Comparison of ENCODE assay signal across 8 cellular contexts in genomic region chr3:186953011-186953487, GRCh38. TPM values are rescaled to one million over a fixed set of nuclear protein-coding genes. Genes with fewer than 3 reads are reported as not detected.
A peak's percentile ranks its signal among the peaks of the same experiment; 100 is the strongest.
DNase-seq lines count a peak whose midpoint lies in the region; ATAC-seq, FAIRE-seq and TF ChIP-seq lines count a peak whose summit lies in the region.

No MANE protein-coding gene starts in this region.

- H3K9me3 Mint-ChIP-seq in natural killer cell, result no peaks in the 10 kb centered on the region

- peaks cover 96 to 97% of the 10 kb centered on the region in 2 donors for H3K4me1 Mint-ChIP-seq in natural killer cell

- no peaks in the 10 kb centered on the region for H3K27me3 ChIP-seq in ascending aorta

- peaks cover 17 to 38% of the 10 kb centered on the region in 2 donors for H3K4me1 ChIP-seq in ascending aorta

- no peaks in the 10 kb centered on the region for H3K9me3 ChIP-seq in ascending aorta

- peak overlapping the region; percentile 59 for H3K4me3 Mint-ChIP-seq in natural killer cell

- H3K36me3 ChIP-seq in ascending aorta, result no peaks in the 10 kb centered on the region

- no peak for TF ChIP-seq CTCF in ascending aorta (IDR thresholded peaks at IDR 0.05)
- TF ChIP-seq CTCF in natural killer cell (IDR thresholded peaks at IDR 0.05), result no peak

- peak overlapping the region; percentile 76 to 78 for H3K27ac Mint-ChIP-seq in natural killer cell

- intact Hi-C loops in ascending aorta (cut with DNase I), result no loop called here
- intact Hi-C loops in natural killer cell (cut with micrococcal nuclease), result no loop called here
- intact Hi-C loops in posterior cingulate gyrus (cut with DNase I), result no loop called here

- H3K36me3 Mint-ChIP-seq in natural killer cell, result peaks cover 8% of the 10 kb centered on the region

- no peak overlapping the region for H3K4me3 ChIP-seq in ascending aorta

- FAIRE-seq in RCC 7860 (lab: Jason Lieb, UNC), result no peak

- peak overlapping the region; percentile 82 to 83 for H3K27ac ChIP-seq in ascending aorta

- DNase-seq in GF-D8 (lab: John Stamatoyannopoulos, UW) (peak; percentile 70), ascending aorta (ENCODE audit: low spot score in 2 of 2) (no peak), natural killer cell (no peak), SW480 (ENCODE audit: low spot score) (no peak), RCC 7860 (ENCODE audit: low spot score) (no peak), posterior cingulate gyrus (no peak)

- peak; percentile 56 for ATAC-seq in HG03460 (IDR thresholded peaks at IDR 0.05; ENCODE audit: unreplicated experiment)
- peak; percentile 22 to 48 (median 28) for ATAC-seq in natural killer cell
- ATAC-seq in HG02938 (IDR thresholded peaks at IDR 0.05; ENCODE audit: unreplicated experiment), result no peak

- H3K27me3 Mint-ChIP-seq in natural killer cell (ENCODE audit: low read depth in 2 of 2), result no peaks in the 10 kb centered on the region

RNA-seq across cellular contexts. Expression of gene ST6GAL1, which starts 22.7 kb away (rescaled TPM):
- 59.9 TPM for total RNA-seq in ascending aorta
- total RNA-seq in natural killer cell, result 100 to 1,000 TPM; 121 to 182 (median 146) TPM
